ENCODE assay signal across 8 cellular contexts in the genomic region with DNA sequence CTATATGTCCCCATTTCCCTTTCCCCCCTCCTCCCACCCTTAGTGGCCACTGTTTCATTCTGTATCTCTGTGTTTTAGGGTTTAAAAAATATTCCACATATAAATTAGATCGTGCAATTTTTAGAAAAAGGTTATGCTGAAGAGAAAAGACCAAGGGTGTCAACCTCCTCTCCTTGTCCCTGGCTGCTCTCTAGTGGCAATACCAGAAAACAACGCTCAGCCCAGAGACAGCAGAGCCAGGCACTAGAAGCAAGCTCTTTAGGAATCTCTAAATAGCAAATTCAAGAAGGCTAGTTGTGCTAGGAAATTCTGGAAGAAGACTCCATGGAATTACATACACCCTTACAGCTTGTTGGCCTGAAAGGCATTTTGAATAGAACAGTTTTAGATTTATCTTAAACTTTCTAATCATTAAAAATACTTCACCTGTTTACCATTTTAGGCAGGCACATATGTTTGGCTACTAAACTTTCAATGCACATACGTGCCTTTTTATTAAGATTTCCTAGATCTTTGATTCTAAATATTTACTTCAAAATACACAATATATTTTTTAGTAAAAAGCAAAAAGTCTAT. TPM values are rescaled to one million over a fixed set of nuclear protein-coding genes. Genes with fewer than 3 reads are reported as not detected.
DNase-seq lines count a peak whose midpoint lies in the region; ATAC-seq, FAIRE-seq and TF ChIP-seq lines count a peak whose summit lies in the region.

No MANE protein-coding gene starts in this region.

- 0 out of 2 replicates have a peak overlapping the region, but pooled peaks have one; percentile 42 for H2AFZ ChIP-seq in OCI-LY3 (ENCODE audit: low read depth, low read length)
- no peak overlapping the region for H2AFZ ChIP-seq in keratinocyte (ENCODE audit: control insufficient read depth, low read length)

- FAIRE-seq in keratinocyte (lab: Jason Lieb, UNC): no peak

- H3K27ac ChIP-seq in OCI-LY3 (ENCODE audit: low read length) (no peak overlapping the region), keratinocyte (ENCODE audit: control insufficient read depth, insufficient read depth, low read length) (no peak overlapping the region), tibial nerve (peak overlapping the region in 1 of 4 donors; percentile 61)

- H3K36me3 ChIP-seq in OCI-LY3 (replicated peaks; ENCODE audit: low read depth, low read length): no peaks in the 10 kb centered on the region
- H3K36me3 ChIP-seq in keratinocyte (ENCODE audit: control insufficient read depth in 2 of 2, extremely low read depth in 1 of 2, insufficient read depth in 2 of 2, low read length in 2 of 2): no peaks in the 10 kb centered on the region
- H3K36me3 ChIP-seq in tibial nerve: no peaks in the 10 kb centered on the region

- H3K4me3 ChIP-seq in OCI-LY3 (ENCODE audit: low read length) (no peak overlapping the region), keratinocyte (ENCODE audit: control insufficient read depth in 2 of 3, extremely low read depth in 1 of 3, insufficient read depth in 2 of 3, low read depth in 1 of 3, low read length in 3 of 3) (no peak overlapping the region), tibial nerve (no peak overlapping the region)

- dilution Hi-C loops in keratinocyte (cut with MboI; ENCODE audit: extremely low pct_ligation_motif_present, low sequenced_read_pairs): no loop called here

- no peaks in the 10 kb centered on the region for H3K79me2 ChIP-seq in OCI-LY3 (ENCODE audit: low read length)
- H3K79me2 ChIP-seq in keratinocyte (ENCODE audit: control insufficient read depth, insufficient read depth, low read length): no peaks in the 10 kb centered on the region

- DNase-seq in Caki2 (ENCODE audit: low read depth): peak; percentile 50
- peak; percentile 35 to 65 for DNase-seq in T47D (ENCODE audit: low read depth in 1 of 2, low spot score in 1 of 2)
- no peak for DNase-seq in keratinocyte (ENCODE audit: low read depth, low spot score)
- peak in 1 of 2 donors; percentile 66 for DNase-seq in tibial nerve (ENCODE audit: low spot score in 2 of 2)
- DNase-seq in effector CD4-positive, alpha-beta T cell: no peak

- TF ChIP-seq POLR2A in tibial nerve (IDR thresholded peaks at IDR 0.05): no peak

- WGBS in tibial nerve, 2 donors: 34 to 39% methylated on average over 3 of the region's 3 CpGs

- H4K20me1 ChIP-seq in OCI-LY3 (ENCODE audit: insufficient read depth, low read length): no peaks in the 10 kb centered on the region
- no peaks in the 10 kb centered on the region for H4K20me1 ChIP-seq in keratinocyte (ENCODE audit: control insufficient read depth, extremely low read depth, insufficient read depth, low read length)

- no peaks in the 10 kb centered on the region for H3K27me3 ChIP-seq in OCI-LY3 (ENCODE audit: low read depth, low read length)
- H3K27me3 ChIP-seq in keratinocyte (ENCODE audit: control insufficient read depth, extremely low read depth, insufficient read depth, low read length): no peaks in the 10 kb centered on the region
- H3K27me3 ChIP-seq in tibial nerve: no peaks in the 10 kb centered on the region

- H3K4me1 ChIP-seq in OCI-LY3 (ENCODE audit: low read length) (no peaks in the 10 kb centered on the region), keratinocyte (ENCODE audit: control insufficient read depth, extremely low read depth, insufficient read depth, low read length) (peaks cover 4% of the 10 kb centered on the region), tibial nerve (peaks cover 0 to 39% (median 6%) of the 10 kb centered on the region in 4 donors)

- in situ Hi-C loops in Caki2 (cut with HindIII; ENCODE audit: low pct_unique_long_range_greater_than_20kb, low sequenced_read_pairs): no loop called here
- in situ Hi-C loops in T47D (cut with HindIII; ENCODE audit: low pct_unique_long_range_greater_than_20kb, low sequenced_read_pairs): no loop called here

- no peak overlapping the region for H3K9ac ChIP-seq in OCI-LY3 (ENCODE audit: low read length)
- no peak overlapping the region for H3K9ac ChIP-seq in keratinocyte (ENCODE audit: control insufficient read depth, extremely low read depth, insufficient read depth, low read length)

- H3K4me2 ChIP-seq in OCI-LY3 (ENCODE audit: low read length): no peak overlapping the region
- no peak overlapping the region for H3K4me2 ChIP-seq in keratinocyte (ENCODE audit: control insufficient read depth, extremely low read depth, insufficient read depth, low read depth, low read length)

- TF ChIP-seq CTCF in OCI-LY3 (IDR thresholded peaks at IDR 0.05; ENCODE audit: low read depth, low read length) (peak; percentile 84), keratinocyte (optimal IDR thresholded peaks at IDR 0.05 in 1 of 3, IDR thresholded peaks at IDR 0.05 in 1 of 3, conservative IDR thresholded peaks at IDR 0.05 in 1 of 3; ENCODE audit: extremely low read depth in 1 of 3, insufficient read depth in 2 of 3, low read length in 3 of 3) (peak; percentile 68 to 77 (median 71)), tibial nerve (IDR thresholded peaks at IDR 0.05) (peak; percentile 47 to 73 (median 66))

- TF ChIP-seq EP300 in tibial nerve (IDR thresholded peaks at IDR 0.05): peak in 1 of 2 donors; percentile 47

- no peaks in the 10 kb centered on the region for H3K9me1 ChIP-seq in keratinocyte (ENCODE audit: control insufficient read depth, extremely low read depth, insufficient read depth, low read length)

- ATAC-seq in GM18867 (IDR thresholded peaks at IDR 0.05; ENCODE audit: unreplicated experiment) (peak; percentile 91), HG03342 (IDR thresholded peaks at IDR 0.05; ENCODE audit: unreplicated experiment) (peak; percentile 75)

- no peaks in the 10 kb centered on the region for H3K9me3 ChIP-seq in OCI-LY3 (ENCODE audit: insufficient read depth, low read length)
- H3K9me3 ChIP-seq in keratinocyte (ENCODE audit: control insufficient read depth, low read depth, low read length): no peaks in the 10 kb centered on the region
- no peaks in the 10 kb centered on the region for H3K9me3 ChIP-seq in tibial nerve

RNA-seq across cellular contexts. Expression of gene RASGRP3, which starts 35.1 kb away (rescaled TPM):
- 0.90 TPM in 1 of 2 replicates, not detected in the other for total RNA-seq in Caki2 (2014; rRNA removed; shearing (Covaris generic); ENCODE audit: low replicate concordance)
- polyA plus RNA-seq in keratinocyte: 0.44 to 0.97 TPM (median 0.56 TPM) in 3 replicates
- polyA plus RNA-seq in keratinocyte (2011; ENCODE audit: low read depth): not detected
- polyA plus RNA-seq in keratinocyte (2011; cell fraction: cytosol; rRNA removed): 0.25 and 0.91 TPM in 2 replicates
- 0.78 and 1.6 TPM in 2 replicates for polyA plus RNA-seq in keratinocyte (2011; cell fraction: nucleus; rRNA removed)
- 0.20 and 0.42 TPM in 2 replicates for polyA plus RNA-seq in keratinocyte (2012; ENCODE audit: low replicate concordance)
- polyA minus RNA-seq in keratinocyte: 0.73 to 4.9 TPM (median 2.3 TPM) in 3 replicates
- polyA minus RNA-seq in keratinocyte (2011; cell fraction: cytosol; rRNA and poly(A)+ RNA removed): not detected
- 0.39 TPM in 1 of 2 replicates, not detected in the other for polyA minus RNA-seq in keratinocyte (2011; cell fraction: nucleus; rRNA and poly(A)+ RNA removed)
- 1 to 10 TPM; 2.4 to 5.4 (median 3.9) TPM for total RNA-seq in tibial nerve

Comparison
In these comparisons a context has a peak if more than half of its experiments do, and no peak if none do; other contexts are left out.
1. DNase-seq: peak in Caki2 (single experiment) and T47D (2 of 2); none in keratinocyte (single experiment) and effector CD4-positive, alpha-beta T cell (single experiment).
2. Peak in every context shown above with its lines, with median percentiles within 50 percentile points of each other: CTCF ChIP-seq.